ENCODE assay signal across 8 cellular contexts in genomic region chr3:50358355-50358926, GRCh38. TPM values are rescaled to one million over a fixed set of nuclear protein-coding genes. Genes with fewer than 3 reads are reported as not detected.
DNase-seq lines count a peak whose midpoint lies in the region; ATAC-seq and TF ChIP-seq lines count a peak whose summit lies in the region.

No MANE protein-coding gene starts in this region.

- peaks cover 27% of the 10 kb centered on the region for H3K4me1 ChIP-seq in PC-9 (replicated peaks; ENCODE audit: insufficient read depth)
- peaks cover 20% of the 10 kb centered on the region for H3K4me1 ChIP-seq in ovary (ENCODE audit: insufficient read depth)

- WGBS in ovary, 3 donors: 27 to 48% (median 33%) methylated on average over 25 of the region's 25 CpGs

- H3K79me2 ChIP-seq in PC-9 (ENCODE audit: low read depth): peaks cover 38% of the 10 kb centered on the region

- H3F3A ChIP-seq in PC-9 (ENCODE audit: insufficient read depth, low read depth): no peaks in the 10 kb centered on the region; the same call in 1 of the 2 replicates

- H3K27ac ChIP-seq in PC-9: no peak overlapping the region
- H3K27ac ChIP-seq in epithelial cell of prostate: peak overlapping the region; percentile 66
- H3K27ac ChIP-seq in ovary: peak overlapping the region; percentile 84 to 90

- no peaks in the 10 kb centered on the region for H3K27me3 ChIP-seq in PC-9 (ENCODE audit: insufficient read depth, low read depth)
- H3K27me3 ChIP-seq in ovary: no peaks in the 10 kb centered on the region

- POLR2A ChIA-PET in PC-9 (lab: Charles Lee; ENCODE audit: unreplicated experiment): interaction anchor here (0.5 to 0.7 kb wide), 3 partner anchors 22 to 1058 kb away, joined by 3 to 6 read pairs (median 3); partner anchors contain the start of gene HYAL1

- TF ChIP-seq CTCF in PC-9 (conservative IDR thresholded peaks at IDR 0.05) (no peak), ovary (IDR thresholded peaks at IDR 0.05) (no peak)

- in situ Hi-C loops in KBM-7 (cut with MboI; ENCODE audit: low pct_unique_long_range_greater_than_20kb, low sequenced_read_pairs): no loop called here

- no TSS peak for BruUV-seq in PC-9 (replicated peaks; lab: Mats Ljungman, UMichigan)

- ATAC-seq in GM21717 (IDR thresholded peaks at IDR 0.05; ENCODE audit: unreplicated experiment): no peak
- no peak for ATAC-seq in HG03469 (IDR thresholded peaks at IDR 0.05; ENCODE audit: unreplicated experiment)

- TF ChIP-seq EP300 in ovary (IDR thresholded peaks at IDR 0.05): no peak

- peaks cover 22% of the 10 kb centered on the region for H4K20me1 ChIP-seq in PC-9 (ENCODE audit: insufficient read depth)

- peak overlapping the region; percentile 88; the same call in 1 of the 2 replicates for H2AFZ ChIP-seq in PC-9

- H3K36me3 ChIP-seq in PC-9 (ENCODE audit: low read depth) (0 out of 2 replicates have a peak, but pooled peaks cover 4% of the 10 kb centered on the region), ovary (no peaks in the 10 kb centered on the region)

- H3K4me3 ChIP-seq in PC-9 (peak overlapping the region; percentile 86), ovary (peak overlapping the region; percentile 98)

- peak overlapping the region; percentile 89 for H3K4me2 ChIP-seq in PC-9

- DNase-seq in COLO668 (lab: John Stamatoyannopoulos, UW; ENCODE audit: unreplicated experiment) (peak; percentile 17), PC-9 (no peak), epithelial cell of prostate (ENCODE audit: low read depth, low spot score) (no peak), ovary (no peak), KBM-7 (no peak), HCEC 1CT (no peak)

- H3K9me2 ChIP-seq in PC-9 (ENCODE audit: insufficient read depth): no peaks in the 10 kb centered on the region

- no peak for TF ChIP-seq POLR2A in ovary (IDR thresholded peaks at IDR 0.05)

- CTCF ChIA-PET in PC-9 (lab: Charles Lee): no interaction called here

- H3K9me3 ChIP-seq in PC-9 (ENCODE audit: insufficient read depth, low read depth) (no peaks in the 10 kb centered on the region), ovary (no peaks in the 10 kb centered on the region)

- intact Hi-C loops in PC-9 (cut with micrococcal nuclease; ENCODE audit: unreplicated experiment) (loop anchor here (5.0 kb wide), 1 partner anchor 1029 kb away; the partner anchor contains the start of gene MANF), ovary (cut with DNase I) (loop anchor here in 1 of 4 donors (10.0 kb wide), 1 partner anchor 246 kb away; no protein-coding TSS in a partner anchor)

RNA-seq across cellular contexts. Expression of gene TMEM115, which starts 0.9 kb away (rescaled TPM):
- total RNA-seq in PC-9 (2021): 35.2 and 43.5 TPM in 2 replicates
- total RNA-seq in ovary: 10 to 100 TPM; 32.3 to 58.4 (median 36.9) TPM
- polyA plus RNA-seq in ovary: 10 to 100 TPM in 1 of 2 donors, 1 to 10 TPM in 1; 8.5 to 40.2 TPM

RNA-seq across cellular contexts. Expression of gene CYB561D2, which starts 7.8 kb away (rescaled TPM):
- total RNA-seq in PC-9 (2021) (15.7 and 19.3 TPM in 2 replicates), ovary (10 to 100 TPM in 3 of 7 donors, 1 to 10 TPM in 4; 8.0 to 17.1 (median 9.6) TPM)
- 10 to 100 TPM in 1 of 2 donors, 1 to 10 TPM in 1; 4.5 to 10.8 TPM for polyA plus RNA-seq in ovary

RNA-seq across cellular contexts. Expression of gene NPRL2, which starts 7.9 kb away (rescaled TPM):
- total RNA-seq in PC-9 (2021) (24.1 and 25.4 TPM in 2 replicates), ovary (10 to 100 TPM; 19.4 to 26.3 (median 22.4) TPM)
- 10 to 100 TPM; 21.8 to 21.9 TPM for polyA plus RNA-seq in ovary

RNA-seq across cellular contexts. Expression of gene ZMYND10, which starts 12.9 kb away (rescaled TPM):
- total RNA-seq in PC-9 (2021) (4.4 and 8.7 TPM in 2 replicates), ovary (10 to 100 TPM in 2 of 7 donors, 1 to 10 TPM in 5; 1.0 to 75.1 (median 3.4) TPM)
- under 1 TPM; 0.50 to 0.81 TPM for polyA plus RNA-seq in ovary

RNA-seq across cellular contexts. Expression of gene RASSF1, which starts 17.8 kb away (rescaled TPM):
- total RNA-seq in PC-9 (2021): 15.9 and 17.7 TPM in 2 replicates
- 10 to 100 TPM; 16.2 to 32.6 (median 25.5) TPM for total RNA-seq in ovary
- 10 to 100 TPM; 12.5 to 27.4 TPM for polyA plus RNA-seq in ovary
